18 cellular contexts compared by ENCODE assay signal in the genomic region with DNA sequence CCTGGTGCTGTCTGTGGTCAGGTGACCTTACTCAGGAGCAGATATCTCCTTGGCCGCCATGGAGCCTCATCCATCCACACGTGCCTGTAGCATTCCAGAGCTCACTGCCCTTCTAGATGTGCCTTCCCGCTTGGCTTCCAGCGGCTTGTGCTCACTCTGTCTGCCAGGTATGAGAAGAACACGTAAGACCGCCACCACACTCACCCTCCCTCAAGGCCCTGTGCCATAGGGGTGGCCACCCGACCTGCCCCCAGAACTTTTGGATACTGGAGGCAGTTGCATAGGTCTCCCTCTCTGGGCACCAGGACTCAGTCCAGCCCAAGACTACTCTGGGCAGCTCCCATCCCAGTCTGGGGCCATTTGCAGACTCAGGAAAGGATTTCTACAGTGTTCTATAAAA. TPM values are rescaled to one million over a fixed set of nuclear protein-coding genes. Genes with fewer than 3 reads are reported as not detected.
A peak's percentile ranks its signal among the peaks of the same experiment; 100 is the strongest.
DNase-seq lines count a peak whose midpoint lies in the region; ATAC-seq, FAIRE-seq and TF ChIP-seq lines count a peak whose summit lies in the region.
"Had no signal": no experiment of that assay in that cellular context is flagged by ENCODE, and none has a peak within 500 bp of the region (broad histone marks: within the 10 kb centered on the region; RNA-seq: fewer than 3 reads in every experiment).

No MANE protein-coding gene starts in this region.

- TF ChIP-seq EP300 in suprapubic skin (IDR thresholded peaks at IDR 0.05), result no peak

- no peak overlapping the region for H3K4me2 ChIP-seq in H9 (ENCODE audit: insufficient read depth, insufficient read length, low read length)
- H3K4me2 ChIP-seq in astrocyte (ENCODE audit: low read length), result peak overlapping the region; percentile 97

- H3K4me3 Mint-ChIP-seq in H9 (no peak overlapping the region; a peak in 1 of 5 replicates), astrocyte (ENCODE audit: unreplicated experiment) (no peak overlapping the region)
- H3K4me3 Mint-ChIP-seq in activated CD8-positive, alpha-beta T cell treated with anti-CD3 and anti-CD28 coated beads, Interleukin-2, amount 10 ng/mL, durations not matched to agents 7 days and 5 days, result no peak overlapping the region

- no peak overlapping the region for H2BK15ac ChIP-seq in H9 (ENCODE audit: low read depth, low read length)

- no peaks in the 10 kb centered on the region for H3K79me2 ChIP-seq in H9 (ENCODE audit: insufficient read depth, low read length)
- H3K79me2 ChIP-seq in astrocyte (ENCODE audit: insufficient read depth, low read length), result peaks cover 55% of the 10 kb centered on the region

- H3K9ac ChIP-seq in H9 (ENCODE audit: extremely low read depth, insufficient read length, low read length), result no peak overlapping the region
- H3K9ac ChIP-seq in astrocyte (ENCODE audit: low read length), result no peak overlapping the region

- H4K91ac ChIP-seq in H9 (ENCODE audit: insufficient read length, low read depth, low read length), result no peak overlapping the region

- H3K36me3 ChIP-seq in astrocyte (ENCODE audit: insufficient read depth, low read length) (peaks cover 10% of the 10 kb centered on the region), thoracic aorta (peaks cover 12% of the 10 kb centered on the region), suprapubic skin (peaks cover 7% of the 10 kb centered on the region), WERI-Rb-1 (no peaks in the 10 kb centered on the region)

- peaks cover 21% of the 10 kb centered on the region for H3K23me2 ChIP-seq in H9 (ENCODE audit: insufficient read length, low read depth, low read length, poor library complexity, severe bottlenecking)

- CTCF ChIA-PET in activated CD8-positive, alpha-beta T cell treated with anti-CD3 and anti-CD28 coated beads, Interleukin-2, amount 10 ng/mL, durations not matched to agents 7 days and 5 days (lab: Charles Lee), result interaction anchor here (1.2 to 11.1 kb wide), 3 partner anchors 15 to 40 kb away, joined by 3 to 171 read pairs (median 19); partner anchors contain the start of gene ZFYVE27

- H2AFZ ChIP-seq in H9 (ENCODE audit: low read length) (no peak overlapping the region), astrocyte (ENCODE audit: low read depth, low read length) (no peak overlapping the region)

- WGBS in H9 (ENCODE audit: extremely low coverage, insufficient read length, low lambda C conversion rate), result no CpG with 5 or more reads among the region's 7 CpGs
- WGBS in suprapubic skin, result 90% methylated on average over 7 of the region's 7 CpGs

- no peak for ATAC-seq in thoracic aorta (ENCODE audit: insufficient number of reproducible peaks, low FRiP score, low read depth)
- ATAC-seq in activated CD8-positive, alpha-beta T cell treated with anti-CD3 and anti-CD28 coated beads, Interleukin-2, amount 10 ng/mL, durations not matched to agents 7 days and 5 days, result no peak

- FAIRE-seq in astrocyte (lab: Jason Lieb, UNC), result no peak
- no peak for FAIRE-seq in H54 (lab: Jason Lieb, UNC)
- FAIRE-seq: H1, HepG2, urothelium cell line had no signal

- H4K20me1 ChIP-seq in H9 (ENCODE audit: control insufficient read depth, insufficient read depth, insufficient read length) (no peaks in the 10 kb centered on the region), astrocyte (ENCODE audit: insufficient read depth, low read length) (peaks cover 49% of the 10 kb centered on the region)

- H3K9me3 Mint-ChIP-seq in H9 (no peaks in the 10 kb centered on the region), astrocyte (ENCODE audit: unreplicated experiment) (peaks cover 2% of the 10 kb centered on the region)
- no peaks in the 10 kb centered on the region for H3K9me3 Mint-ChIP-seq in activated CD8-positive, alpha-beta T cell treated with anti-CD3 and anti-CD28 coated beads, Interleukin-2, amount 10 ng/mL, durations not matched to agents 7 days and 5 days (ENCODE audit: insufficient read depth)

- H3K27me3 ChIP-seq in H9 (ENCODE audit: insufficient read depth, low read length) (no peaks in the 10 kb centered on the region), astrocyte (ENCODE audit: insufficient read depth, low read length) (no peaks in the 10 kb centered on the region), layer of hippocampus (ENCODE audit: control insufficient read depth, insufficient read depth, low read length) (no peaks in the 10 kb centered on the region), thoracic aorta (replicated peaks; ENCODE audit: insufficient read depth) (no peaks in the 10 kb centered on the region), suprapubic skin (no peaks in the 10 kb centered on the region), WERI-Rb-1 (ENCODE audit: insufficient read depth, low read depth, severe bottlenecking) (no peaks in the 10 kb centered on the region)

- H4K5ac ChIP-seq in H9 (ENCODE audit: insufficient read length, low read depth, low read length), result no peak overlapping the region

- no peak overlapping the region for H3K4me3 ChIP-seq in astrocyte (ENCODE audit: insufficient read depth, low read depth, low read length)
- H3K4me3 ChIP-seq in thoracic aorta, result peak overlapping the region; percentile 26
- no peak overlapping the region for H3K4me3 ChIP-seq in suprapubic skin
- H3K4me3 ChIP-seq in WERI-Rb-1 (ENCODE audit: low read depth, low read length), result no peak overlapping the region

- no peak overlapping the region for H3K27ac ChIP-seq in H9 (ENCODE audit: insufficient read length, low read depth, low read length)
- H3K27ac ChIP-seq in astrocyte (ENCODE audit: low read depth, low read length), result no peak overlapping the region
- peak overlapping the region; percentile 57 for H3K27ac ChIP-seq in layer of hippocampus (ENCODE audit: low read depth, low read length)
- H3K27ac ChIP-seq in thoracic aorta, result peak overlapping the region; percentile 96 to 98
- no peak overlapping the region for H3K27ac ChIP-seq in suprapubic skin
- H3K27ac ChIP-seq in WERI-Rb-1, result no peak overlapping the region

- peaks cover 11% of the 10 kb centered on the region; the same call in 1 of the 2 replicates for H3K4me1 ChIP-seq in H9 (ENCODE audit: insufficient read depth, low read length)
- peaks cover 29% of the 10 kb centered on the region for H3K4me1 ChIP-seq in astrocyte (ENCODE audit: insufficient read depth, low read length)
- peaks cover 41 to 55% of the 10 kb centered on the region in 2 donors for H3K4me1 ChIP-seq in thoracic aorta (ENCODE audit: control insufficient read depth in 1 of 2, low read depth in 2 of 2)
- peaks cover 64% of the 10 kb centered on the region for H3K4me1 ChIP-seq in suprapubic skin

- H3T11ph ChIP-seq in H9 (ENCODE audit: low read length), result no peak overlapping the region

- H3K9me3 ChIP-seq in H9 (ENCODE audit: control insufficient read depth, low read depth, low read length) (no peaks in the 10 kb centered on the region), astrocyte (ENCODE audit: insufficient read depth, low read depth, low read length) (no peaks in the 10 kb centered on the region), thoracic aorta (no peaks in the 10 kb centered on the region), suprapubic skin (no peaks in the 10 kb centered on the region), WERI-Rb-1 (ENCODE audit: severe bottlenecking) (no peaks in the 10 kb centered on the region)

- POLR2A ChIA-PET in activated CD8-positive, alpha-beta T cell treated with anti-CD3 and anti-CD28 coated beads, Interleukin-2, amount 10 ng/mL, durations not matched to agents 7 days and 5 days (lab: Charles Lee), result interaction anchor here (0.9 to 1.5 kb wide), 2 partner anchors 13 to 19 kb away, joined by 3 to 4 read pairs; partner anchors contain the start of gene ZFYVE27

- H3K23ac ChIP-seq in H9 (ENCODE audit: insufficient read length, low read depth, low read length), result no peak overlapping the region

- H3K36me3 Mint-ChIP-seq in H9 (ENCODE audit: insufficient read depth in 1 of 3, low read depth in 3 of 3) (peaks cover 16 to 43% (median 38%) of the 10 kb centered on the region in 3 experiments), astrocyte (ENCODE audit: low read depth, unreplicated experiment) (peaks cover 35% of the 10 kb centered on the region)
- no peaks in the 10 kb centered on the region for H3K36me3 Mint-ChIP-seq in activated CD8-positive, alpha-beta T cell treated with anti-CD3 and anti-CD28 coated beads, Interleukin-2, amount 10 ng/mL, durations not matched to agents 7 days and 5 days (ENCODE audit: low read depth)

- H2BK120ac ChIP-seq in H9 (ENCODE audit: low read depth, low read length, poor library complexity, severe bottlenecking), result no peak overlapping the region

- TF ChIP-seq POLR2A in H54 (IDR thresholded peaks at IDR 0.05; ENCODE audit: low read depth, low read length) (no peak), suprapubic skin (IDR thresholded peaks at IDR 0.05) (no peak)

- H4K8ac ChIP-seq in H9 (replicated peaks; ENCODE audit: insufficient read length, low read depth, low read length), result no peak overlapping the region

- TF ChIP-seq CTCF in H9 (conservative IDR thresholded peaks at IDR 0.05) (no peak), astrocyte (IDR thresholded peaks at IDR 0.05; ENCODE audit: insufficient read depth, low read depth, low read length) (no peak), thoracic aorta (IDR thresholded peaks at IDR 0.05) (no peak), suprapubic skin (IDR thresholded peaks at IDR 0.05) (no peak), WERI-Rb-1 (IDR thresholded peaks at IDR 0.05; ENCODE audit: low read depth, low read length) (no peak)

- H3K79me1 ChIP-seq in H9 (ENCODE audit: insufficient read depth, low read depth, low read length, poor library complexity, severe bottlenecking), result no peaks in the 10 kb centered on the region

- H3K56ac ChIP-seq in H9 (ENCODE audit: insufficient read length, low read depth, low read length), result no peak overlapping the region

- no peak overlapping the region for H2BK12ac ChIP-seq in H9 (ENCODE audit: insufficient read length, low read depth, low read length)

- H2AK5ac ChIP-seq in H9 (ENCODE audit: insufficient read length, low read length), result no peak overlapping the region

- H3K4ac ChIP-seq in H9 (ENCODE audit: low read depth, low read length), result no peak overlapping the region

- DNase-seq in H9 (no peak), astrocyte (ENCODE audit: low read depth) (no peak), thoracic aorta (ENCODE audit: low spot score) (no peak), H54 (ENCODE audit: insufficient read length, low spot score) (no peak), suprapubic skin (ENCODE audit: low spot score in 2 of 2) (no peak), WERI-Rb-1 (no peak)
- DNase-seq in activated CD8-positive, alpha-beta T cell treated with anti-CD3 and anti-CD28 coated beads, Interleukin-2, amount 10 ng/mL, durations not matched to agents 7 days and 5 days, result no peak
- DNase-seq: activated CD4-positive, CD25-positive, alpha-beta regulatory T cell; activated effector memory CD4-positive, alpha-beta T cell treated with Interleukin-2 at 50 U/mL for 16 hours; NCI-H2029 treated with DMSO at 0.1 percent for 48 hours; NCI-H526 treated with DMSO at 0.1 percent for 48 hours; stimulated activated CD4-positive, alpha-beta T cell treated with anti-CD3 and anti-CD28 coated beads, Interleukin-4, amount 100 ng/mL, for 1 hour; SW 1271 had no signal

- H3K4me1 Mint-ChIP-seq in H9 (peaks cover 44 to 52% of the 10 kb centered on the region in 2 experiments), astrocyte (ENCODE audit: low read depth, unreplicated experiment) (peaks cover 34% of the 10 kb centered on the region)
- peaks cover 20% of the 10 kb centered on the region for H3K4me1 Mint-ChIP-seq in activated CD8-positive, alpha-beta T cell treated with anti-CD3 and anti-CD28 coated beads, Interleukin-2, amount 10 ng/mL, durations not matched to agents 7 days and 5 days (ENCODE audit: low read depth)

- H2BK20ac ChIP-seq in H9 (ENCODE audit: low read depth, low read length, poor library complexity, severe bottlenecking), result no peak overlapping the region

- no peak overlapping the region for H3K14ac ChIP-seq in H9 (ENCODE audit: insufficient read depth, low read length)

- H3K27ac Mint-ChIP-seq in H9, result peak overlapping the region in 2 of 3 experiments; percentile 54 to 94; a peak in 3 of 7 replicates
- no peak overlapping the region for H3K27ac Mint-ChIP-seq in astrocyte (ENCODE audit: unreplicated experiment)
- no peak overlapping the region for H3K27ac Mint-ChIP-seq in activated CD8-positive, alpha-beta T cell treated with anti-CD3 and anti-CD28 coated beads, Interleukin-2, amount 10 ng/mL, durations not matched to agents 7 days and 5 days

- no peak overlapping the region for H3K18ac ChIP-seq in H9 (ENCODE audit: insufficient read length, low read depth, low read length)

- H3K27me3 Mint-ChIP-seq in H9 (ENCODE audit: low read depth), result peaks cover 2% of the 10 kb centered on the region; the same call in 1 of the 2 replicates
- H3K27me3 Mint-ChIP-seq in astrocyte (ENCODE audit: low read depth, unreplicated experiment), result no peaks in the 10 kb centered on the region
- peaks cover 19% of the 10 kb centered on the region for H3K27me3 Mint-ChIP-seq in activated CD8-positive, alpha-beta T cell treated with anti-CD3 and anti-CD28 coated beads, Interleukin-2, amount 10 ng/mL, durations not matched to agents 7 days and 5 days (ENCODE audit: low read depth)

- H2BK5ac ChIP-seq in H9 (ENCODE audit: insufficient read length, low read length), result no peak overlapping the region

RNA-seq across cellular contexts. Expression of gene MARVELD1, which starts 4.1 kb away (rescaled TPM):
- 26.6 and 26.7 TPM in 2 replicates for total RNA-seq in H9 (2021)
- 69.7 and 79.2 TPM in 2 replicates for total RNA-seq in astrocyte
- 10 to 100 TPM; 85.0 to 97.9 TPM for total RNA-seq in thoracic aorta
- total RNA-seq in activated CD8-positive, alpha-beta T cell treated with anti-CD3 and anti-CD28 coated beads, Interleukin-2, amount 10 ng/mL, durations not matched to agents 7 days and 5 days, result 1 to 10 TPM; 2.2 to 2.4 TPM
- 10 to 100 TPM; 25.8 to 36.7 (median 31.0) TPM for total RNA-seq in suprapubic skin
- total RNA-seq: HepG2 had no signal

RNA-seq across cellular contexts. Expression of gene ZFYVE27, which starts 19.3 kb away (rescaled TPM):
- total RNA-seq in H9 (2021) (32.2 and 33.2 TPM in 2 replicates), astrocyte (31.3 and 32.8 TPM in 2 replicates), thoracic aorta (10 to 100 TPM; 24.8 to 25.5 TPM), suprapubic skin (10 to 100 TPM; 25.8 to 60.5 (median 39.6) TPM)
- total RNA-seq in activated CD8-positive, alpha-beta T cell treated with anti-CD3 and anti-CD28 coated beads, Interleukin-2, amount 10 ng/mL, durations not matched to agents 7 days and 5 days, result 10 to 100 TPM; 23.8 to 27.3 TPM

RNA-seq across cellular contexts. Expression of gene AVPI1, which starts 30.6 kb away (rescaled TPM):
- 6.5 and 6.9 TPM in 2 replicates for total RNA-seq in H9 (2021)
- total RNA-seq in astrocyte, result 5.0 and 5.6 TPM in 2 replicates
- total RNA-seq in thoracic aorta, result 10 to 100 TPM in 1 of 2 donors, 1 to 10 TPM in 1; 9.5 to 25.6 TPM
- 1 to 10 TPM; 1.1 to 1.7 TPM for total RNA-seq in activated CD8-positive, alpha-beta T cell treated with anti-CD3 and anti-CD28 coated beads, Interleukin-2, amount 10 ng/mL, durations not matched to agents 7 days and 5 days
- 100 to 1,000 TPM; 118 to 178 (median 142) TPM for total RNA-seq in suprapubic skin

RNA-seq across cellular contexts. Expression of gene SFRP5, which starts 54.2 kb away (rescaled TPM):
- total RNA-seq in H9 (2021) (1.7 and 1.8 TPM in 2 replicates), astrocyte (0.14 and 0.16 TPM in 2 replicates), thoracic aorta (1 to 10 TPM in 1 of 2 donors, under 1 TPM in 1; 0.41 to 1.8 TPM), suprapubic skin (1 to 10 TPM in 3 of 4 donors, under 1 TPM in 1; 0.91 to 2.2 (median 1.0) TPM)
- total RNA-seq in activated CD8-positive, alpha-beta T cell treated with anti-CD3 and anti-CD28 coated beads, Interleukin-2, amount 10 ng/mL, durations not matched to agents 7 days and 5 days, result under 1 TPM; 0.24 to 0.42 TPM
- total RNA-seq: dermis microvascular lymphatic vessel endothelial cell had no signal

Comparison
In these comparisons a context has a peak if more than half of its experiments do, and no peak if none do; other contexts are left out.
1. H3K27ac ChIP-seq: peak in layer of hippocampus (single experiment) and thoracic aorta (2 of 2); none in H9 (single experiment), astrocyte (single experiment), suprapubic skin (single experiment) and WERI-Rb-1 (single experiment).
2. H3K27ac Mint-ChIP-seq: peak in H9 (2 of 3); none in astrocyte (single experiment) and activated CD8-positive, alpha-beta T cell treated with anti-CD3 and anti-CD28 coated beads, Interleukin-2, amount 10 ng/mL, durations not matched to agents 7 days and 5 days (single experiment).
3. RNA of gene AVPI1, which starts 30.6 kb away (total RNA-seq): 118 to 178 TPM in suprapubic skin; 9.5 to 25.6 TPM in thoracic aorta, 6.5 to 6.9 TPM in H9, 5.0 to 5.6 TPM in astrocyte and 1.1 to 1.7 TPM in activated CD8-positive, alpha-beta T cell treated with anti-CD3 and anti-CD28 coated beads, Interleukin-2, amount 10 ng/mL, durations not matched to agents 7 days and 5 days; every median in the first group is over 4 times any median in the second.